Comparison of ENCODE assay signal across 8 cellular contexts in genomic region chr12:65209655-65210043, GRCh38. TPM values are rescaled to one million over a fixed set of nuclear protein-coding genes. Genes with fewer than 3 reads are reported as not detected.
DNase-seq lines count a peak whose midpoint lies in the region; ATAC-seq and TF ChIP-seq lines count a peak whose summit lies in the region.

No MANE protein-coding gene starts in this region.

- ATAC-seq in GM21390 (IDR thresholded peaks at IDR 0.05; ENCODE audit: unreplicated experiment): peak; percentile 81
- ATAC-seq in HG03571 (IDR thresholded peaks at IDR 0.05; ENCODE audit: unreplicated experiment): peak; percentile 76

- H3K27me3 ChIP-seq in uterus: no peaks in the 10 kb centered on the region

- H3K4me1 ChIP-seq in uterus: no peaks in the 10 kb centered on the region

- H3K27ac ChIP-seq in uterus: no peak overlapping the region

- DNase-seq in GM10248 (ENCODE audit: extremely low spot score): peak; percentile 16
- peak; percentile 84 for DNase-seq in dermis blood vessel endothelial cell
- no peak for DNase-seq in middle frontal gyrus (ENCODE audit: extremely low spot score, low spot score)
- no peak for DNase-seq in T-helper 9 cell
- DNase-seq in NCI-H345 (lab: John Stamatoyannopoulos, UW): no peak
- DNase-seq in uterus: no peak

- no peaks in the 10 kb centered on the region for H3K9me3 ChIP-seq in uterus

- peaks cover 0 to 3% of the 10 kb centered on the region in 2 donors for H3K36me3 ChIP-seq in uterus

- no peak for TF ChIP-seq CTCF in GM10248 (IDR thresholded peaks at IDR 0.05; ENCODE audit: control extremely low read depth, extremely low read depth, low read depth, missing control alignments)
- TF ChIP-seq CTCF in uterus (IDR thresholded peaks at IDR 0.05): no peak

- intact Hi-C loops in uterus (cut with DNase I; ENCODE audit: low total_unique reads): no loop called here

- CTCF ChIA-PET in GM10248 (lab: Yijun Ruan, JAX): interaction anchor here (0.9 to 2.4 kb wide), 7 partner anchors 15 to 87 kb away, joined by 3 to 9 read pairs (median 3); partner anchors contain the start of gene LEMD3

- TF ChIP-seq POLR2A in uterus (IDR thresholded peaks at IDR 0.05): no peak

- H3K4me3 ChIP-seq in uterus: no peak overlapping the region

- POLR2A ChIA-PET in GM10248 (lab: Yijun Ruan, JAX): no interaction called here

RNA-seq across cellular contexts. Expression of gene LEMD3, which starts 40.3 kb away (rescaled TPM):
- total RNA-seq in dermis blood vessel endothelial cell (29.9 and 30.1 TPM in 2 replicates), uterus (10 to 100 TPM; 35.6 to 75.9 (median 41.9) TPM)

Comparison
In these comparisons a context has a peak if more than half of its experiments do, and no peak if none do; other contexts are left out.
1. DNase-seq: peak in GM10248 (single experiment) and dermis blood vessel endothelial cell (single experiment); none in middle frontal gyrus (single experiment), T-helper 9 cell (single experiment), NCI-H345 (single experiment) and uterus (0 of 2).